ENCODE assay signal across 18 cellular contexts in the genomic region with DNA sequence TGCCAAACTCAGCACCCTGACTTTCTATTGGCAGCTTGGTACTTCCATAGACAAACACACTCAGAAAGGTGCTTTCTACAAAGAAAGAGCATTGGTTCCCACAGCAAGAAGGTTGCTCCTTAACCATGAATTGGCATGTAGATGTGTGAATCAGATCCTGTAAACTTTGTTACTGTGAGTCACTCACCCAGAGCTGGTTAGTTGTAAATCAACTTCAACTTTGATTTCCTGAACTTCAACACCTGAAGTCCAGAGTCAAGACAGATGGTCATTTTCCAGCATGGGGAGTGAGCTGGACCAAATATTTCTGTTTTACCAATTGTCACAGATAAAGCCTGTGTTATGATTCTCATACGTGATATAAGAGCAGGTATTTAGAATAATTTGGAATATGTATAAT.
DNase-seq lines count a peak whose midpoint lies in the region; ATAC-seq and TF ChIP-seq lines count a peak whose summit lies in the region.
"Had no signal": no experiment of that assay in that cellular context is flagged by ENCODE, and none has a peak within 500 bp of the region (broad histone marks: within the 10 kb centered on the region; RNA-seq: fewer than 3 reads in every experiment).

No MANE protein-coding gene starts in this region.

- H3K4me1 ChIP-seq in PC-9 (replicated peaks; ENCODE audit: insufficient read depth) (peaks cover 35% of the 10 kb centered on the region), osteoblast (ENCODE audit: insufficient read depth, low read length) (peaks cover 21% of the 10 kb centered on the region)
- H3K4me1 ChIP-seq: right atrium auricular region had no signal

- TF ChIP-seq CTCF in PC-9 (conservative IDR thresholded peaks at IDR 0.05) (no peak), epithelial cell of esophagus (IDR thresholded peaks at IDR 0.05; ENCODE audit: insufficient read depth, low read depth, low read length, missing control alignments) (no peak), osteoblast (IDR thresholded peaks at IDR 0.05; ENCODE audit: extremely low read depth, low read depth, low read length) (no peak)

- no peaks in the 10 kb centered on the region for H3K27me3 ChIP-seq in PC-9 (ENCODE audit: insufficient read depth, low read depth)
- no peaks in the 10 kb centered on the region for H3K27me3 ChIP-seq in osteoblast (ENCODE audit: insufficient read depth, low read length)
- H3K27me3 ChIP-seq: right atrium auricular region had no signal

- CTCF ChIA-PET in PC-9 (lab: Charles Lee): interaction anchor here (0.6 kb wide), 1 partner anchor 194 kb away, joined by 3 read pairs; no protein-coding TSS in a partner anchor

- H3K9me3 ChIP-seq in PC-9 (ENCODE audit: insufficient read depth, low read depth) (peaks cover 29% of the 10 kb centered on the region), osteoblast (ENCODE audit: low read depth, low read length) (no peaks in the 10 kb centered on the region)
- H3K9me3 ChIP-seq: right atrium auricular region had no signal

- H3K27ac ChIP-seq in PC-9: peak overlapping the region; percentile 76
- H3K27ac ChIP-seq in osteoblast (ENCODE audit: low read depth, low read length): peak overlapping the region; percentile 66
- H3K27ac ChIP-seq: C4-2B, right atrium auricular region had no signal

- DNase-seq in ELR (ENCODE audit: low read depth): peak; percentile 89
- peak; percentile 30 to 93 for DNase-seq in PC-9
- peak; percentile 92 for DNase-seq in epithelial cell of esophagus (ENCODE audit: low read depth)
- DNase-seq in osteoblast (ENCODE audit: insufficient read length, low spot score, missing footprints): peak; percentile 35
- no peak for DNase-seq in cardiac septum (ENCODE audit: low spot score)
- no peak for DNase-seq in natural killer cell treated with Interleukin-12 subunit alpha and Interleukin-12 subunit beta and Interleukin-15 and Interleukin-18, amount 100 ng/mL, for 72 hours (ENCODE audit: low spot score)
- no peak for DNase-seq in CD1c-positive myeloid dendritic cell (ENCODE audit: extremely low spot score)
- no peak for DNase-seq in Kasumi-1 (lab: John Stamatoyannopoulos, UW)
- DNase-seq: activated naive CD8-positive, alpha-beta T cell treated with anti-CD3 and anti-CD28 coated beads, Interleukin-2, amount 50 U/mL, for 24 hours; activated T-cell treated with anti-CD3 and anti-CD28 coated beads for 4 hours; H7; left ventricle myocardium superior; natural killer cell; NK-92 treated with Interleukin-12 subunit alpha and Interleukin-12 subunit beta, amount 100 ng/mL, for 24 hours; stimulated activated CD4-positive, alpha-beta T cell treated with anti-CD3 and anti-CD28 coated beads, Interleukin-4, amount 100 ng/mL, for 24 hours had no signal

- H3K36me3 Mint-ChIP-seq in natural killer cell treated with Interleukin-12 subunit alpha and Interleukin-12 subunit beta and Interleukin-15 and Interleukin-18, amount 100 ng/mL, for 72 hours: no peaks in the 10 kb centered on the region
- H3K36me3 Mint-ChIP-seq: natural killer cell; stimulated activated memory B cell treated with anti-CD40 and anti-IgM and Interleukin-4, amounts not matched to agents 10 μg/mL and 1 μg/mL and 100 μg/mL, for 72 hours had no signal

- intact Hi-C loops in PC-9 (cut with micrococcal nuclease; ENCODE audit: unreplicated experiment) (loop anchor here (10.0 kb wide), 1 partner anchor 300 kb away; no protein-coding TSS in a partner anchor), cardiac septum (cut with DNase I) (no loop called here)

- POLR2A ChIA-PET in PC-9 (lab: Charles Lee; ENCODE audit: unreplicated experiment): interaction anchor here (0.5 kb wide), 1 partner anchor 300 kb away, joined by 3 read pairs; no protein-coding TSS in a partner anchor

- peak overlapping the region; percentile 18 for H3K4me2 ChIP-seq in PC-9
- no peak overlapping the region for H3K4me2 ChIP-seq in osteoblast (ENCODE audit: insufficient read depth, low read length)

- H3K27ac Mint-ChIP-seq in natural killer cell treated with Interleukin-12 subunit alpha and Interleukin-12 subunit beta and Interleukin-15 and Interleukin-18, amount 100 ng/mL, for 72 hours: no peak overlapping the region
- H3K27ac Mint-ChIP-seq: activated naive CD8-positive, alpha-beta T cell treated with anti-CD3 and anti-CD28 coated beads, Interleukin-2, amount 50 U/mL, for 24 hours; natural killer cell; stimulated activated memory B cell treated with anti-CD40 and anti-IgM and Interleukin-4, amounts not matched to agents 10 μg/mL and 1 μg/mL and 100 μg/mL, for 72 hours had no signal

- H4K20me1 ChIP-seq in PC-9 (ENCODE audit: insufficient read depth) (no peaks in the 10 kb centered on the region), osteoblast (ENCODE audit: insufficient read depth, low read length) (no peaks in the 10 kb centered on the region)

- BruUV-seq in PC-9 (replicated peaks; lab: Mats Ljungman, UMichigan): no TSS peak

- peak overlapping the region; percentile 6; the same call in 1 of the 2 replicates for H2AFZ ChIP-seq in PC-9
- no peak overlapping the region for H2AFZ ChIP-seq in osteoblast (ENCODE audit: low read length)

- no peaks in the 10 kb centered on the region for H3K36me3 ChIP-seq in PC-9 (ENCODE audit: low read depth)
- no peaks in the 10 kb centered on the region for H3K36me3 ChIP-seq in osteoblast (ENCODE audit: insufficient read depth, low read length)
- H3K36me3 ChIP-seq: right atrium auricular region had no signal

- no peaks in the 10 kb centered on the region for H3K9me2 ChIP-seq in PC-9 (ENCODE audit: insufficient read depth)

- no peaks in the 10 kb centered on the region for H3K27me3 Mint-ChIP-seq in natural killer cell treated with Interleukin-12 subunit alpha and Interleukin-12 subunit beta and Interleukin-15 and Interleukin-18, amount 100 ng/mL, for 72 hours
- H3K27me3 Mint-ChIP-seq: activated naive CD8-positive, alpha-beta T cell treated with anti-CD3 and anti-CD28 coated beads, Interleukin-2, amount 50 U/mL, for 24 hours; stimulated activated memory B cell treated with anti-CD40 and anti-IgM and Interleukin-4, amounts not matched to agents 10 μg/mL and 1 μg/mL and 100 μg/mL, for 72 hours had no signal

- ATAC-seq in natural killer cell treated with Interleukin-12 subunit alpha and Interleukin-12 subunit beta and Interleukin-15 and Interleukin-18, amount 100 ng/mL, for 72 hours: no peak
- ATAC-seq: activated naive CD8-positive, alpha-beta T cell treated with anti-CD3 and anti-CD28 coated beads, Interleukin-2, amount 50 U/mL, for 24 hours; left ventricle myocardium superior; natural killer cell; stimulated activated memory B cell treated with anti-CD40 and anti-IgM and Interleukin-4, amounts not matched to agents 10 μg/mL and 1 μg/mL and 100 μg/mL, for 72 hours had no signal

- H3K4me3 Mint-ChIP-seq in natural killer cell treated with Interleukin-12 subunit alpha and Interleukin-12 subunit beta and Interleukin-15 and Interleukin-18, amount 100 ng/mL, for 72 hours: no peak overlapping the region
- H3K4me3 Mint-ChIP-seq: activated naive CD8-positive, alpha-beta T cell treated with anti-CD3 and anti-CD28 coated beads, Interleukin-2, amount 50 U/mL, for 24 hours; natural killer cell; stimulated activated memory B cell treated with anti-CD40 and anti-IgM and Interleukin-4, amounts not matched to agents 10 μg/mL and 1 μg/mL and 100 μg/mL, for 72 hours had no signal

- H3K9me3 Mint-ChIP-seq in natural killer cell treated with Interleukin-12 subunit alpha and Interleukin-12 subunit beta and Interleukin-15 and Interleukin-18, amount 100 ng/mL, for 72 hours: peaks cover 9% of the 10 kb centered on the region
- H3K9me3 Mint-ChIP-seq: activated naive CD8-positive, alpha-beta T cell treated with anti-CD3 and anti-CD28 coated beads, Interleukin-2, amount 50 U/mL, for 24 hours had no signal

- H3K4me3 ChIP-seq in PC-9 (no peak overlapping the region), epithelial cell of esophagus (ENCODE audit: low read length) (no peak overlapping the region), osteoblast (ENCODE audit: insufficient read depth, low read length) (no peak overlapping the region)
- H3K4me3 ChIP-seq: right atrium auricular region had no signal

- peaks cover 16% of the 10 kb centered on the region for H3F3A ChIP-seq in PC-9 (ENCODE audit: insufficient read depth, low read depth)

- no peaks in the 10 kb centered on the region for H3K4me1 Mint-ChIP-seq in natural killer cell treated with Interleukin-12 subunit alpha and Interleukin-12 subunit beta and Interleukin-15 and Interleukin-18, amount 100 ng/mL, for 72 hours (ENCODE audit: low read depth in 2 of 2)
- H3K4me1 Mint-ChIP-seq: activated naive CD8-positive, alpha-beta T cell treated with anti-CD3 and anti-CD28 coated beads, Interleukin-2, amount 50 U/mL, for 24 hours; natural killer cell; stimulated activated memory B cell treated with anti-CD40 and anti-IgM and Interleukin-4, amounts not matched to agents 10 μg/mL and 1 μg/mL and 100 μg/mL, for 72 hours had no signal

- H3K79me2 ChIP-seq in PC-9 (ENCODE audit: low read depth) (no peaks in the 10 kb centered on the region), osteoblast (ENCODE audit: insufficient read depth, low read length) (no peaks in the 10 kb centered on the region)

Comparison
In these comparisons a context has a peak if more than half of its experiments do, and no peak if none do; other contexts are left out.
1. DNase-seq: peak in ELR (single experiment), PC-9 (2 of 2), epithelial cell of esophagus (single experiment) and osteoblast (single experiment); none in cardiac septum (single experiment), natural killer cell treated with Interleukin-12 subunit alpha and Interleukin-12 subunit beta and Interleukin-15 and Interleukin-18, amount 100 ng/mL, for 72 hours (single experiment), CD1c-positive myeloid dendritic cell (single experiment) and Kasumi-1 (0 of 2).